ENCODE assay signal across 22 cellular contexts in the genomic region with DNA sequence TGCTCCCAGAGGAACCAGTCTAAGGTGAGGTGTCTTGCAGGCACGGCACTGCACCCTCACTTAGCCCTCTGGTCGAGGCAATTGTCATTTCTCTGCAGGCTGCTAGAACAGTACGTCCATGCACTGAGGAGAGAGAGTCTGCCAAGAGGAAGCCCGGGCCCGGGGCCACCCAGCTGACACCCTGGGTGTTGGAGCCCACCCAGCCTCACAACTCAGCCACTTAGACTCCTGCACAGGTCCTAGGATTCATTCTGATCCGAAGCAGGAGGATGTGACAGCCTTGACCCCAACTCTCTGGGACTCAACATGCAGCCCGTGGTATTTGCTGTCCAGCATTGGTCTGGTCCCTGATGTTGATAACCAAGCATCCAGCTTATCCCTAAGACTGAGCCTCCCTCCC.
DNase-seq lines count a peak whose midpoint lies in the region; ATAC-seq, FAIRE-seq and TF ChIP-seq lines count a peak whose summit lies in the region.
"Had no signal": no experiment of that assay in that cellular context is flagged by ENCODE, and none has a peak within 500 bp of the region (broad histone marks: within the 10 kb centered on the region; RNA-seq: fewer than 3 reads in every experiment).

No MANE protein-coding gene starts in this region.

- H4K20me1 ChIP-seq in HepG2 (ENCODE audit: insufficient read depth, low read length): no peaks in the 10 kb centered on the region
- no peaks in the 10 kb centered on the region for H4K20me1 ChIP-seq in K562 (replicated peaks; ENCODE audit: control insufficient read depth, insufficient read depth, low read length)

- DNase-seq in HepG2 (ENCODE audit: low spot score): no peak
- no peak for DNase-seq in right lobe of liver
- DNase-seq in K562 (ENCODE audit: extremely low read depth in 1 of 4, low spot score in 3 of 4): no peak
- no peak for DNase-seq in mesenchymal stem cell
- no peak for DNase-seq in GM12891 (ENCODE audit: insufficient read length, low spot score)
- DNase-seq in mesothelial cell of epicardium (ENCODE audit: low spot score in 2 of 2, unreplicated experiment in 2 of 2): no peak
- no peak for DNase-seq in NCI-H128 (lab: John Stamatoyannopoulos, UW; ENCODE audit: unreplicated experiment)
- DNase-seq: BE2C; CD4-positive, alpha-beta memory T cell; DMS79 treated with DMSO at 0.1 percent for 48 hours; GM23248; HFFc6; KG1; NCI-H1092 treated with DMSO at 0.1 percent for 48 hours; NCI-H2029 treated with DMSO at 0.1 percent for 48 hours; NCI-H510A treated with DMSO at 0.1 percent for 48 hours; Peyer's patch; Right ventricle myocardium superior had no signal

- H3K9ac ChIP-seq in HepG2 (ENCODE audit: insufficient read depth, low read depth, low read length) (no peak overlapping the region), K562 (ENCODE audit: insufficient read depth in 1 of 2, low read depth in 2 of 2, low read length in 2 of 2) (no peak overlapping the region; a peak in 1 of 4 replicates), mesenchymal stem cell (ENCODE audit: low read length) (no peak overlapping the region)
- H3K9ac ChIP-seq: GM23248 had no signal

- POLR2A ChIA-PET in HepG2 (lab: Yijun Ruan, JAX) (no interaction called here), K562 (lab: Yijun Ruan, JAX) (interaction anchor here (0.8 to 1.8 kb wide), 2 partner anchors 12 to 20 kb away, joined by 3 to 4 read pairs; no protein-coding TSS in a partner anchor)

- H3K4me2 ChIP-seq in HepG2 (ENCODE audit: low read depth, low read length) (no peak overlapping the region), K562 (ENCODE audit: insufficient read depth, low read length) (no peak overlapping the region), mesenchymal stem cell (ENCODE audit: low read length, poor library complexity, severe bottlenecking) (no peak overlapping the region)

- H3K4me1 ChIP-seq in HepG2 (ENCODE audit: insufficient read depth, low read length) (peaks cover 14% of the 10 kb centered on the region), right lobe of liver (no peaks in the 10 kb centered on the region), K562 (replicated peaks in 1 of 2; ENCODE audit: control insufficient read depth in 2 of 2, insufficient read depth in 2 of 2, low read length in 2 of 2) (peaks cover 13 to 24% of the 10 kb centered on the region in 2 experiments), mesenchymal stem cell (ENCODE audit: control insufficient read depth, insufficient read depth, low read depth, low read length) (peaks cover 7% of the 10 kb centered on the region)
- H3K4me1 ChIP-seq: BE2C had no signal

- TF ChIP-seq CTCF in HepG2 (CRISPR knock-in tag; IDR thresholded peaks at IDR 0.05) (no peak), right lobe of liver (IDR thresholded peaks at IDR 0.05) (no peak), K562 (IDR thresholded peaks at IDR 0.05 in 2 of 3, conservative IDR thresholded peaks at IDR 0.05 in 1 of 3; ENCODE audit: insufficient read depth in 2 of 3, low read depth in 1 of 3, low read length in 3 of 3) (no peak), mesothelial cell of epicardium (IDR thresholded peaks at IDR 0.05; ENCODE audit: unreplicated experiment) (no peak)

- no peak overlapping the region for H2BK5ac ChIP-seq in mesenchymal stem cell (ENCODE audit: low read depth, low read length, poor library complexity, severe bottlenecking)

- H3K9me3 Mint-ChIP-seq in mesothelial cell of epicardium: no peaks in the 10 kb centered on the region
- H3K9me3 Mint-ChIP-seq: CD4-positive, alpha-beta memory T cell; HFFc6 had no signal

- H3K36me3 ChIP-seq in HepG2 (replicated peaks in 1 of 2; ENCODE audit: control insufficient read depth in 1 of 2, insufficient read depth in 2 of 2, low read length in 2 of 2) (no peaks in the 10 kb centered on the region), right lobe of liver (no peaks in the 10 kb centered on the region), K562 (ENCODE audit: control insufficient read depth, insufficient read depth, low read length) (no peaks in the 10 kb centered on the region), mesenchymal stem cell (ENCODE audit: control insufficient read depth in 1 of 2, insufficient read depth in 2 of 2, low read depth in 1 of 2, low read length in 2 of 2) (no peaks in the 10 kb centered on the region)
- H3K36me3 ChIP-seq: BE2C, Peyer's patch had no signal

- no peak for TF ChIP-seq POLR2A in HepG2 (IDR thresholded peaks at IDR 0.05; ENCODE audit: insufficient read depth in 1 of 2, low read depth in 2 of 2, low read length in 2 of 2)
- TF ChIP-seq POLR2A in right lobe of liver (IDR thresholded peaks at IDR 0.05): no peak
- TF ChIP-seq POLR2A in K562 (conservative IDR thresholded peaks at IDR 0.05): no peak
- no peak for TF ChIP-seq POLR2A in GM12891 (IDR thresholded peaks at IDR 0.05; ENCODE audit: low read depth, low read length)

- no peak overlapping the region for H2AK5ac ChIP-seq in mesenchymal stem cell (ENCODE audit: low read length, severe bottlenecking)

- H3K14ac ChIP-seq in mesenchymal stem cell (ENCODE audit: low read length in 2 of 2): peak overlapping the region in 1 of 2 experiments; percentile 36

- H3K4ac ChIP-seq in mesenchymal stem cell (ENCODE audit: low read depth in 1 of 2, low read length in 2 of 2): no peak overlapping the region

- peaks cover 6% of the 10 kb centered on the region for H3K4me1 Mint-ChIP-seq in mesothelial cell of epicardium

- TF ChIP-seq EP300 in HepG2 (IDR thresholded peaks at IDR 0.05; ENCODE audit: low read depth in 2 of 2, low read length in 2 of 2): no peak
- no peak for TF ChIP-seq EP300 in HepG2 (CRISPR knock-in tag; IDR thresholded peaks at IDR 0.05; ENCODE audit: borderline replicate concordance)
- no peak for TF ChIP-seq EP300 in K562 (IDR thresholded peaks at IDR 0.05; ENCODE audit: low read length)

- no peak overlapping the region for H2BK15ac ChIP-seq in mesenchymal stem cell (ENCODE audit: low read depth, poor library complexity, severe bottlenecking)

- BruUV-seq in HepG2 (replicated peaks; lab: Mats Ljungman, UMichigan) (no TSS peak), K562 (replicated peaks; lab: Mats Ljungman, UMichigan) (no TSS peak)

- H3K27me3 Mint-ChIP-seq in mesothelial cell of epicardium (ENCODE audit: low read depth): no peaks in the 10 kb centered on the region
- H3K27me3 Mint-ChIP-seq: CD4-positive, alpha-beta memory T cell had no signal

- H2BK120ac ChIP-seq in mesenchymal stem cell (ENCODE audit: low read depth, low read length): no peak overlapping the region

- H4K8ac ChIP-seq in mesenchymal stem cell (ENCODE audit: low read length): no peak overlapping the region

- H3K18ac ChIP-seq in mesenchymal stem cell (ENCODE audit: low read depth in 1 of 2, low read length in 2 of 2): no peak overlapping the region

- CTCF ChIA-PET in HepG2 (lab: Yijun Ruan, JAX; ENCODE audit: low intra/inter-chr PET ratio, low total read pairs) (no interaction called here), K562 (lab: Yijun Ruan, JAX; ENCODE audit: low intra/inter-chr PET ratio) (no interaction called here)

- no peak for TF ChIP-seq RAD21 in HepG2 (CRISPR knock-in tag; IDR thresholded peaks at IDR 0.05)
- no peak for TF ChIP-seq RAD21 in K562 (CRISPR knock-in tag; conservative IDR thresholded peaks at IDR 0.05 in 1 of 2, IDR thresholded peaks at IDR 0.05 in 1 of 2)

- H3K27ac ChIP-seq in HepG2 (ENCODE audit: extremely low read length, insufficient read depth, low read length) (no peak overlapping the region), right lobe of liver (no peak overlapping the region), K562 (ENCODE audit: extremely low read depth, low read depth, low read length) (no peak overlapping the region), mesenchymal stem cell (ENCODE audit: low read length, poor library complexity, severe bottlenecking) (no peak overlapping the region)
- H3K27ac ChIP-seq: GM23248, Peyer's patch had no signal

- H2AFZ ChIP-seq in HepG2 (ENCODE audit: low read length) (no peak overlapping the region), K562 (ENCODE audit: low read depth, low read length) (0 out of 2 replicates have a peak overlapping the region, but pooled peaks have one; percentile 50), mesenchymal stem cell (ENCODE audit: low read depth, low read length) (no peak overlapping the region)
- H2AFZ ChIP-seq: GM23248 had no signal

- WGBS in HepG2 (ENCODE audit: low lambda C conversion rate): 0% methylated on average over 2 of the region's 7 CpGs
- WGBS in right lobe of liver (ENCODE audit: insufficient coverage, low coverage, low lambda C conversion rate, missing lambda C conversion rate): 61% methylated on average over 2 of the region's 7 CpGs
- 33% methylated on average over 7 of the region's 7 CpGs for WGBS in K562 (ENCODE audit: insufficient coverage, low coverage, missing lambda C conversion rate)
- 91% methylated on average over 7 of the region's 7 CpGs for WGBS in mesenchymal stem cell

- no peak overlapping the region for H3K27ac Mint-ChIP-seq in mesothelial cell of epicardium
- H3K27ac Mint-ChIP-seq: CD4-positive, alpha-beta memory T cell; HFFc6 had no signal

- intact Hi-C loops in HepG2 (cut with micrococcal nuclease; ENCODE audit: unreplicated experiment) (no loop called here), right lobe of liver (cut with DNase I) (no loop called here), K562 (cut with micrococcal nuclease) (no loop called here)

- ATAC-seq in HepG2: peak; percentile 33; the same call in 2 of the 3 replicates
- ATAC-seq in right lobe of liver: no peak
- no peak; the same call in 2 of the 3 replicates for ATAC-seq in K562

- no peaks in the 10 kb centered on the region for H3K79me1 ChIP-seq in mesenchymal stem cell (replicated peaks; ENCODE audit: low read length, poor library complexity, severe bottlenecking)

- H3K4me3 ChIP-seq in HepG2 (replicated peaks in 1 of 3; ENCODE audit: insufficient read depth in 1 of 3, low read depth in 2 of 3, low read length in 3 of 3) (no peak overlapping the region), right lobe of liver (no peak overlapping the region), K562 (no peak overlapping the region), mesenchymal stem cell (ENCODE audit: insufficient read depth in 1 of 2, low read depth in 1 of 2, low read length in 2 of 2) (no peak overlapping the region)
- H3K4me3 ChIP-seq: GM23248, Peyer's patch had no signal

- peaks cover 2 to 16% of the 10 kb centered on the region in 2 experiments; a peak in 3 of 5 replicates for H3K27me3 ChIP-seq in HepG2 (ENCODE audit: control insufficient read depth in 1 of 2, insufficient read depth in 2 of 2, low read length in 2 of 2)
- no peaks in the 10 kb centered on the region for H3K27me3 ChIP-seq in right lobe of liver
- H3K27me3 ChIP-seq in K562 (ENCODE audit: control insufficient read depth in 2 of 2, insufficient read depth in 2 of 2, low read length in 2 of 2): no peaks in the 10 kb centered on the region
- H3K27me3 ChIP-seq in mesenchymal stem cell (ENCODE audit: control insufficient read depth in 1 of 2, insufficient read depth in 1 of 2, low read length in 2 of 2): no peaks in the 10 kb centered on the region
- H3K27me3 ChIP-seq: BE2C, Peyer's patch had no signal

- FAIRE-seq in HepG2 (lab: Jason Lieb, UNC): no peak
- FAIRE-seq in K562 (lab: Jason Lieb, UNC): no peak
- FAIRE-seq in GM12891 (lab: Jason Lieb, UNC): no peak
- FAIRE-seq: G401.6, GM12892, GM19239, HTR-8/SVneo had no signal

- no peaks in the 10 kb centered on the region for H3K36me3 Mint-ChIP-seq in mesothelial cell of epicardium
- H3K36me3 Mint-ChIP-seq: CD4-positive, alpha-beta memory T cell had no signal

- H3K79me2 ChIP-seq in HepG2 (ENCODE audit: insufficient read depth, low read length): no peaks in the 10 kb centered on the region
- no peaks in the 10 kb centered on the region for H3K79me2 ChIP-seq in K562 (ENCODE audit: control insufficient read depth, insufficient read depth, low read length)

- H2BK12ac ChIP-seq in mesenchymal stem cell (ENCODE audit: low read length in 2 of 2): no peak overlapping the region

- in situ Hi-C loops in HepG2 (cut with HindIII; ENCODE audit: extremely low pct_ligation_motif_present, low pct_unique_long_range_greater_than_20kb) (no loop called here), K562 (cut with MboI) (no loop called here)

- H3K4me3 Mint-ChIP-seq in mesothelial cell of epicardium: no peak overlapping the region
- H3K4me3 Mint-ChIP-seq: CD4-positive, alpha-beta memory T cell; HFFc6 had no signal

- no peaks in the 10 kb centered on the region for H3K9me3 ChIP-seq in HepG2 (ENCODE audit: low read length)
- no peaks in the 10 kb centered on the region for H3K9me3 ChIP-seq in right lobe of liver
- H3K9me3 ChIP-seq in K562 (replicated peaks; ENCODE audit: control insufficient read depth, insufficient read depth, low read depth, low read length): no peaks in the 10 kb centered on the region
- no peaks in the 10 kb centered on the region for H3K9me3 ChIP-seq in mesenchymal stem cell (ENCODE audit: control insufficient read depth, low read length)
- H3K9me3 ChIP-seq: BE2C, Peyer's patch had no signal

- peak overlapping the region; percentile 70 for H4K91ac ChIP-seq in mesenchymal stem cell (ENCODE audit: low read length)

- no peaks in the 10 kb centered on the region for H3K9me1 ChIP-seq in K562 (ENCODE audit: control insufficient read depth, insufficient read depth, low read length)

- peak overlapping the region in 1 of 2 experiments; percentile 1 for H3K23ac ChIP-seq in mesenchymal stem cell (ENCODE audit: low read length in 2 of 2)
